ENCODE assay signal across 19 cellular contexts in genomic region chr11:94328587-94329080, GRCh38. TPM values are rescaled to one million over a fixed set of nuclear protein-coding genes. Genes with fewer than 3 reads are reported as not detected.
A peak's percentile ranks its signal among the peaks of the same experiment; 100 is the strongest.
DNase-seq lines count a peak whose midpoint lies in the region; ATAC-seq and TF ChIP-seq lines count a peak whose summit lies in the region.
"Had no signal": no experiment of that assay in that cellular context is flagged by ENCODE, and none has a peak within 500 bp of the region (broad histone marks: within the 10 kb centered on the region; RNA-seq: fewer than 3 reads in every experiment).

No MANE protein-coding gene starts in this region.

- H3K4me1 Mint-ChIP-seq in activated naive CD8-positive, alpha-beta T cell treated with anti-CD3 and anti-CD28 coated beads, Interleukin-2, amount 50 U/mL, for 24 hours = no peaks in the 10 kb centered on the region
- H3K4me1 Mint-ChIP-seq in activated naive CD8-positive, alpha-beta T cell treated with anti-CD3 and anti-CD28 coated beads for 36 hours = no peaks in the 10 kb centered on the region
- no peaks in the 10 kb centered on the region for H3K4me1 Mint-ChIP-seq in stimulated activated naive CD8-positive, alpha-beta T cell treated with anti-CD3 and anti-CD28 coated beads, Interleukin-15, amount 100 ng/mL, for 72 hours
- peaks cover 13% of the 10 kb centered on the region for H3K4me1 Mint-ChIP-seq in CD14-positive monocyte
- H3K4me1 Mint-ChIP-seq: H9 had no signal

- ATAC-seq in activated naive CD8-positive, alpha-beta T cell treated with anti-CD3 and anti-CD28 coated beads, Interleukin-2, amount 50 U/mL, for 24 hours = peak; percentile 24
- peak; percentile 15 for ATAC-seq in stimulated activated naive CD8-positive, alpha-beta T cell treated with anti-CD3 and anti-CD28 coated beads, Interleukin-15, amount 100 ng/mL, for 72 hours
- ATAC-seq in aorta (ENCODE audit: low FRiP score) (peak; percentile 51), HG03095 (IDR thresholded peaks at IDR 0.05; ENCODE audit: unreplicated experiment) (no peak)
- ATAC-seq: A549 had no signal

- no peaks in the 10 kb centered on the region for H3K9me3 ChIP-seq in neuronal stem cell (replicated peaks in 1 of 2; ENCODE audit: control insufficient read depth in 2 of 2, insufficient read depth in 1 of 2, low read depth in 1 of 2, low read length in 2 of 2)
- H3K9me3 ChIP-seq in aorta (ENCODE audit: control insufficient read depth, low read length) = no peaks in the 10 kb centered on the region
- H3K9me3 ChIP-seq: A549 had no signal

- H2BK12ac ChIP-seq in neuronal stem cell (ENCODE audit: low read length) = no peak overlapping the region

- H3K23ac ChIP-seq in neuronal stem cell (ENCODE audit: low read depth, low read length, poor library complexity) = peak overlapping the region; percentile 55

- no peaks in the 10 kb centered on the region for H3K36me3 Mint-ChIP-seq in activated naive CD8-positive, alpha-beta T cell treated with anti-CD3 and anti-CD28 coated beads, Interleukin-2, amount 50 U/mL, for 24 hours (ENCODE audit: low read depth)
- no peaks in the 10 kb centered on the region for H3K36me3 Mint-ChIP-seq in activated naive CD8-positive, alpha-beta T cell treated with anti-CD3 and anti-CD28 coated beads for 36 hours
- H3K36me3 Mint-ChIP-seq in CD14-positive monocyte = no peaks in the 10 kb centered on the region
- H3K36me3 Mint-ChIP-seq: CD4-positive, alpha-beta memory T cell had no signal

- no peak overlapping the region for H2BK120ac ChIP-seq in neuronal stem cell (ENCODE audit: low read depth, low read length)

- no peak for TF ChIP-seq CTCF in CD14-positive monocyte (IDR thresholded peaks at IDR 0.05)

- no peak overlapping the region for H2BK5ac ChIP-seq in neuronal stem cell (ENCODE audit: low read length)

- no peak overlapping the region for H3K18ac ChIP-seq in neuronal stem cell (ENCODE audit: low read length)

- WGBS in neuronal stem cell (ENCODE audit: extremely low coverage in 2 of 2, insufficient read length in 2 of 2, insufficient replicate concordance in 1 of 2), 2 donors = no CpG with 5 or more reads among the region's 6 CpGs
- WGBS in aorta, 2 donors = 74 to 84% methylated on average over 6 of the region's 6 CpGs

- H3K27ac Mint-ChIP-seq in activated naive CD8-positive, alpha-beta T cell treated with anti-CD3 and anti-CD28 coated beads, Interleukin-2, amount 50 U/mL, for 24 hours = no peak overlapping the region
- H3K27ac Mint-ChIP-seq in activated naive CD8-positive, alpha-beta T cell treated with anti-CD3 and anti-CD28 coated beads for 36 hours = no peak overlapping the region
- no peak overlapping the region for H3K27ac Mint-ChIP-seq in stimulated activated naive CD8-positive, alpha-beta T cell treated with anti-CD3 and anti-CD28 coated beads, Interleukin-15, amount 100 ng/mL, for 72 hours
- H3K27ac Mint-ChIP-seq in CD14-positive monocyte = no peak overlapping the region
- H3K27ac Mint-ChIP-seq: CD4-positive, alpha-beta memory T cell; H9 had no signal

- H4K8ac ChIP-seq in neuronal stem cell (ENCODE audit: low read depth, low read length) = peak overlapping the region; percentile 65

- H2AFZ ChIP-seq in neuronal stem cell (ENCODE audit: low read length) = no peak overlapping the region

- H3K4me3 Mint-ChIP-seq in activated naive CD8-positive, alpha-beta T cell treated with anti-CD3 and anti-CD28 coated beads, Interleukin-2, amount 50 U/mL, for 24 hours = no peak overlapping the region
- H3K4me3 Mint-ChIP-seq in activated naive CD8-positive, alpha-beta T cell treated with anti-CD3 and anti-CD28 coated beads for 36 hours = no peak overlapping the region
- no peak overlapping the region for H3K4me3 Mint-ChIP-seq in stimulated activated naive CD8-positive, alpha-beta T cell treated with anti-CD3 and anti-CD28 coated beads, Interleukin-15, amount 100 ng/mL, for 72 hours
- no peak overlapping the region for H3K4me3 Mint-ChIP-seq in CD14-positive monocyte
- H3K4me3 Mint-ChIP-seq: CD4-positive, alpha-beta memory T cell; H9 had no signal

- H3K27me3 Mint-ChIP-seq in activated naive CD8-positive, alpha-beta T cell treated with anti-CD3 and anti-CD28 coated beads, Interleukin-2, amount 50 U/mL, for 24 hours = peaks cover 2% of the 10 kb centered on the region
- H3K27me3 Mint-ChIP-seq in activated naive CD8-positive, alpha-beta T cell treated with anti-CD3 and anti-CD28 coated beads for 36 hours = peaks cover 15% of the 10 kb centered on the region
- H3K27me3 Mint-ChIP-seq in stimulated activated naive CD8-positive, alpha-beta T cell treated with anti-CD3 and anti-CD28 coated beads, Interleukin-15, amount 100 ng/mL, for 72 hours = peaks cover 7% of the 10 kb centered on the region
- peaks cover 4 to 8% (median 7%) of the 10 kb centered on the region in 3 donors for H3K27me3 Mint-ChIP-seq in CD14-positive monocyte (ENCODE audit: low read depth in 3 of 3)

- DNase-seq in activated naive CD8-positive, alpha-beta T cell treated with anti-CD3 and anti-CD28 coated beads, Interleukin-2, amount 50 U/mL, for 24 hours = no peak
- no peak for DNase-seq in activated naive CD8-positive, alpha-beta T cell treated with anti-CD3 and anti-CD28 coated beads for 36 hours
- DNase-seq in neuronal stem cell (ENCODE audit: low spot score) (no peak), aorta (no peak), dedifferentiated amniotic fluid mesenchymal stem cell (ENCODE audit: extremely low spot score) (no peak), CD14-positive monocyte (ENCODE audit: low spot score) (no peak)
- DNase-seq in stimulated activated naive CD8-positive, alpha-beta T cell treated with anti-CD3 and anti-CD28 coated beads, Interleukin-15, amount 100 ng/mL, for 72 hours = no peak
- DNase-seq: AML-193; CD4-positive, alpha-beta memory T cell; DMS79 treated with DMSO at 0.1 percent for 48 hours; GF-D8; GOT3; H9; IMR-90 had no signal

- no peak overlapping the region for H3K4me2 ChIP-seq in neuronal stem cell (ENCODE audit: insufficient read depth, low read length, poor library complexity, severe bottlenecking)
- H3K4me2 ChIP-seq: A549 had no signal

- intact Hi-C loops in aorta (cut with DNase I) = no loop called here
- intact Hi-C loops in CD14-positive monocyte (cut with micrococcal nuclease) = loop anchor here (5.0 to 10.0 kb wide), 2 partner anchors 176 to 179 kb away; no protein-coding TSS in a partner anchor

- H3K27me3 ChIP-seq in neuronal stem cell (ENCODE audit: control insufficient read depth in 3 of 3, insufficient read depth in 3 of 3, low read depth in 1 of 3, low read length in 3 of 3) (peaks cover 0 to 2% (median 0%) of the 10 kb centered on the region in 3 experiments), aorta (ENCODE audit: control insufficient read depth in 1 of 2, insufficient read depth in 2 of 2, low read length in 1 of 2) (no peaks in the 10 kb centered on the region)

- H4K91ac ChIP-seq in neuronal stem cell (ENCODE audit: low read depth, low read length, poor library complexity) = no peak overlapping the region

- H3K36me3 ChIP-seq in neuronal stem cell (replicated peaks in 1 of 2; ENCODE audit: control insufficient read depth in 2 of 2, insufficient read depth in 2 of 2, low read length in 2 of 2) = no peaks in the 10 kb centered on the region
- no peaks in the 10 kb centered on the region for H3K36me3 ChIP-seq in aorta (ENCODE audit: control insufficient read depth in 1 of 2, insufficient read depth in 2 of 2, low read length in 1 of 2)

- H3K79me1 ChIP-seq in neuronal stem cell (ENCODE audit: low read depth, low read length) = peaks cover 3% of the 10 kb centered on the region

- no peaks in the 10 kb centered on the region for H3K9me3 Mint-ChIP-seq in activated naive CD8-positive, alpha-beta T cell treated with anti-CD3 and anti-CD28 coated beads, Interleukin-2, amount 50 U/mL, for 24 hours
- no peaks in the 10 kb centered on the region for H3K9me3 Mint-ChIP-seq in activated naive CD8-positive, alpha-beta T cell treated with anti-CD3 and anti-CD28 coated beads for 36 hours
- H3K9me3 Mint-ChIP-seq in stimulated activated naive CD8-positive, alpha-beta T cell treated with anti-CD3 and anti-CD28 coated beads, Interleukin-15, amount 100 ng/mL, for 72 hours = no peaks in the 10 kb centered on the region
- peaks cover 0 to 3% (median 1%) of the 10 kb centered on the region in 7 donors for H3K9me3 Mint-ChIP-seq in CD14-positive monocyte
- H3K9me3 Mint-ChIP-seq: H9 had no signal

- H2AK5ac ChIP-seq in neuronal stem cell (ENCODE audit: low read depth, low read length) = no peak overlapping the region

- H3K4ac ChIP-seq in neuronal stem cell (ENCODE audit: low read length) = no peak overlapping the region

- H3K4me1 ChIP-seq in neuronal stem cell (ENCODE audit: control insufficient read depth in 2 of 2, insufficient read depth in 1 of 2, low read depth in 1 of 2, low read length in 2 of 2) (no peaks in the 10 kb centered on the region), aorta (ENCODE audit: control insufficient read depth in 1 of 2, insufficient read depth in 2 of 2, low read length in 2 of 2) (no peaks in the 10 kb centered on the region)
- H3K4me1 ChIP-seq: A549 had no signal

- no peak overlapping the region for H2BK15ac ChIP-seq in neuronal stem cell (ENCODE audit: low read length)

- H3K14ac ChIP-seq in neuronal stem cell (ENCODE audit: low read length) = no peak overlapping the region

- H3K27ac ChIP-seq in neuronal stem cell (replicated peaks; ENCODE audit: low read length) (no peak overlapping the region), aorta (ENCODE audit: low read depth in 1 of 2, low read length in 2 of 2) (no peak overlapping the region)
- H3K27ac ChIP-seq: 22Rv1, A549, C4-2B had no signal

- peak overlapping the region; percentile 70 for H3K9ac ChIP-seq in neuronal stem cell (ENCODE audit: low read depth, low read length, poor library complexity)

- H3K4me3 ChIP-seq in neuronal stem cell (ENCODE audit: low read length in 2 of 2) (no peak overlapping the region), aorta (ENCODE audit: low read length in 2 of 2) (no peak overlapping the region)
- H3K4me3 ChIP-seq: A549 had no signal

RNA-seq across cellular contexts. Expression of gene IZUMO1R, which starts 24.3 kb away (rescaled TPM):
- not detected for total RNA-seq in activated naive CD8-positive, alpha-beta T cell treated with anti-CD3 and anti-CD28 coated beads for 36 hours
- polyA plus RNA-seq in neuronal stem cell (2013, experiment 1 of 2) = not detected
- not detected for polyA plus RNA-seq in neuronal stem cell (2013, experiment 2 of 2)
- not detected for total RNA-seq in aorta
- not detected for polyA plus RNA-seq in aorta
- polyA plus RNA-seq in CD14-positive monocyte = not detected
- total RNA-seq: CD4-positive, alpha-beta memory T cell; H9; IMR-90 had no signal
- polyA plus RNA-seq: A549; BJ; CD4-positive, alpha-beta memory T cell; IMR-90 had no signal

Comparison
In these comparisons a context has a peak if more than half of its experiments do, and no peak if none do; other contexts are left out.
1. intact Hi-C loops: an anchor here in CD14-positive monocyte (5.0 to 10.0 kb wide); none called in aorta.